27 cellular contexts compared by ENCODE assay signal in genomic region chr16:9755076-9755475, GRCh38.
DNase-seq lines count a peak whose midpoint lies in the region; ATAC-seq, FAIRE-seq and TF ChIP-seq lines count a peak whose summit lies in the region.
"Had no signal": no experiment of that assay in that cellular context is flagged by ENCODE, and none has a peak within 500 bp of the region (broad histone marks: within the 10 kb centered on the region; RNA-seq: fewer than 3 reads in every experiment).

No MANE protein-coding gene starts in this region.

- no peaks in the 10 kb centered on the region for H3K4me1 Mint-ChIP-seq in activated naive CD8-positive, alpha-beta T cell treated with anti-CD3 and anti-CD28 coated beads, Interleukin-2, amount 50 U/mL, for 24 hours
- H3K4me1 Mint-ChIP-seq: CD4-positive, CD25-positive, alpha-beta regulatory T cell; IgD-negative memory B cell had no signal

- FAIRE-seq in GM12891 (lab: Jason Lieb, UNC): no peak
- FAIRE-seq: GM18507 had no signal

- POLR2A ChIA-PET in A673 (lab: Charles Lee; ENCODE audit: low non-redundant PET): no interaction called here

- H3K9me3 ChIP-seq in A673 (ENCODE audit: low read depth, low read length, poor library complexity, severe bottlenecking): no peaks in the 10 kb centered on the region
- H3K9me3 ChIP-seq in NT2/D1 (ENCODE audit: insufficient read depth, low read length): no peaks in the 10 kb centered on the region
- peaks cover 4% of the 10 kb centered on the region for H3K9me3 ChIP-seq in mesodermal cell (ENCODE audit: control insufficient read depth, low read length)
- H3K9me3 ChIP-seq in upper lobe of left lung: no peaks in the 10 kb centered on the region
- no peaks in the 10 kb centered on the region for H3K9me3 ChIP-seq in suprapubic skin
- H3K9me3 ChIP-seq: BLaER1, Peyer's patch had no signal

- CTCF ChIA-PET in A673 (lab: Charles Lee): no interaction called here

- H3K9ac ChIP-seq in NT2/D1 (ENCODE audit: insufficient read length, low read depth): no peak overlapping the region
- H3K9ac ChIP-seq: BLaER1 had no signal

- H3K4me1 ChIP-seq in A673 (ENCODE audit: insufficient read depth, low read length, poor library complexity, severe bottlenecking) (no peaks in the 10 kb centered on the region), NT2/D1 (ENCODE audit: insufficient read depth, insufficient read length) (no peaks in the 10 kb centered on the region), mesodermal cell (ENCODE audit: control insufficient read depth, insufficient read depth, low read length, poor library complexity, severe bottlenecking) (peaks cover 10% of the 10 kb centered on the region), upper lobe of left lung (no peaks in the 10 kb centered on the region), suprapubic skin (no peaks in the 10 kb centered on the region)
- H3K4me1 ChIP-seq: BLaER1, Peyer's patch had no signal

- H3K36me3 Mint-ChIP-seq in activated naive CD8-positive, alpha-beta T cell treated with anti-CD3 and anti-CD28 coated beads, Interleukin-2, amount 50 U/mL, for 24 hours (ENCODE audit: low read depth): no peaks in the 10 kb centered on the region
- H3K36me3 Mint-ChIP-seq: CD4-positive, CD25-positive, alpha-beta regulatory T cell had no signal

- no peaks in the 10 kb centered on the region for H3K36me3 ChIP-seq in A673 (ENCODE audit: insufficient read depth, low read length, poor library complexity, severe bottlenecking)
- H3K36me3 ChIP-seq in NT2/D1 (ENCODE audit: insufficient read depth, insufficient read length, low read length): no peaks in the 10 kb centered on the region
- no peaks in the 10 kb centered on the region for H3K36me3 ChIP-seq in mesodermal cell (ENCODE audit: control insufficient read depth, insufficient read depth, low read length)
- no peaks in the 10 kb centered on the region for H3K36me3 ChIP-seq in upper lobe of left lung
- H3K36me3 ChIP-seq in suprapubic skin: no peaks in the 10 kb centered on the region
- H3K36me3 ChIP-seq: BLaER1, Peyer's patch had no signal

- peak; percentile 41 for DNase-seq in A673 (ENCODE audit: low spot score)
- peak; percentile 16 for DNase-seq in NT2/D1 (ENCODE audit: low read depth, low spot score)
- peak; percentile 6 for DNase-seq in fibroblast of mammary gland (ENCODE audit: low read depth)
- no peak for DNase-seq in upper lobe of left lung
- DNase-seq in activated naive CD8-positive, alpha-beta T cell treated with anti-CD3 and anti-CD28 coated beads, Interleukin-2, amount 50 U/mL, for 24 hours: no peak
- DNase-seq in GM12891 (ENCODE audit: insufficient read length, low spot score): no peak
- no peak for DNase-seq in suprapubic skin (ENCODE audit: low spot score in 2 of 2)
- DNase-seq: 8988T; CD4-positive, CD25-positive, alpha-beta regulatory T cell; DMS153; DND-41; H9; NCI-H1048; NCI-H1417 treated with DMSO at 0.1 percent for 48 hours; NCI-H1694 treated with DMSO at 0.1 percent for 48 hours; NCI-H2081; NCI-H2171; NCI-H226; NCI-H510A; NCI-H69; Peyer's patch; SHP77 treated with DMSO at 0.1 percent for 48 hours had no signal

- no peak for ATAC-seq in upper lobe of left lung (ENCODE audit: low FRiP score in 2 of 2)
- ATAC-seq in activated naive CD8-positive, alpha-beta T cell treated with anti-CD3 and anti-CD28 coated beads, Interleukin-2, amount 50 U/mL, for 24 hours: no peak

- no peaks in the 10 kb centered on the region for H3K27me3 Mint-ChIP-seq in activated naive CD8-positive, alpha-beta T cell treated with anti-CD3 and anti-CD28 coated beads, Interleukin-2, amount 50 U/mL, for 24 hours
- H3K27me3 Mint-ChIP-seq: CD4-positive, CD25-positive, alpha-beta regulatory T cell had no signal

- H3K4me3 ChIP-seq in A673 (ENCODE audit: low read depth, low read length, poor library complexity, severe bottlenecking) (no peak overlapping the region), NT2/D1 (ENCODE audit: insufficient read length, low read depth) (no peak overlapping the region), fibroblast of mammary gland (ENCODE audit: control insufficient read depth, low read depth, low read length) (no peak overlapping the region), mesodermal cell (ENCODE audit: extremely low read depth, insufficient read depth, low read length, poor library complexity, severe bottlenecking) (no peak overlapping the region), upper lobe of left lung (no peak overlapping the region), suprapubic skin (no peak overlapping the region)
- H3K4me3 ChIP-seq: BLaER1, Peyer's patch, SK-N-MC had no signal

- H3K9me3 Mint-ChIP-seq in activated naive CD8-positive, alpha-beta T cell treated with anti-CD3 and anti-CD28 coated beads, Interleukin-2, amount 50 U/mL, for 24 hours: peaks cover 8% of the 10 kb centered on the region
- H3K9me3 Mint-ChIP-seq: H9 had no signal

- intact Hi-C loops in A673 (cut with micrococcal nuclease; ENCODE audit: unreplicated experiment): no loop called here

- no peak for TF ChIP-seq POLR2A in upper lobe of left lung (IDR thresholded peaks at IDR 0.05)
- no peak for TF ChIP-seq POLR2A in GM12891 (IDR thresholded peaks at IDR 0.05; ENCODE audit: low read depth, low read length)
- no peak for TF ChIP-seq POLR2A in suprapubic skin (IDR thresholded peaks at IDR 0.05)

- H3K27ac ChIP-seq in A673 (ENCODE audit: low read depth, low read length, poor library complexity, severe bottlenecking): no peak overlapping the region
- peak overlapping the region; percentile 43 for H3K27ac ChIP-seq in mesodermal cell (ENCODE audit: low read depth, low read length, severe bottlenecking)
- H3K27ac ChIP-seq in upper lobe of left lung: no peak overlapping the region
- H3K27ac ChIP-seq in suprapubic skin: no peak overlapping the region
- H3K27ac ChIP-seq: BLaER1, Peyer's patch, SK-N-MC had no signal

- H3K27ac Mint-ChIP-seq in activated naive CD8-positive, alpha-beta T cell treated with anti-CD3 and anti-CD28 coated beads, Interleukin-2, amount 50 U/mL, for 24 hours: no peak overlapping the region
- H3K27ac Mint-ChIP-seq: CD4-positive, CD25-positive, alpha-beta regulatory T cell; H9; IgD-negative memory B cell had no signal

- BruUV-seq in A673 (replicated peaks; lab: Mats Ljungman, UMichigan): no TSS peak

- TF ChIP-seq EP300 in upper lobe of left lung (IDR thresholded peaks at IDR 0.05) (no peak), suprapubic skin (IDR thresholded peaks at IDR 0.05) (no peak)

- TF ChIP-seq CTCF in A673 (conservative IDR thresholded peaks at IDR 0.05; ENCODE audit: low read depth, low read length) (no peak), fibroblast of mammary gland (conservative IDR thresholded peaks at IDR 0.05; ENCODE audit: control insufficient read depth, insufficient read depth, low read depth, low read length) (no peak), upper lobe of left lung (IDR thresholded peaks at IDR 0.05) (no peak), suprapubic skin (IDR thresholded peaks at IDR 0.05) (no peak)

- H3K27me3 ChIP-seq in A673 (replicated peaks; ENCODE audit: insufficient read depth, low read depth, low read length, poor library complexity) (peaks cover 10% of the 10 kb centered on the region), NT2/D1 (ENCODE audit: insufficient read depth, insufficient read length) (no peaks in the 10 kb centered on the region), upper lobe of left lung (no peaks in the 10 kb centered on the region), suprapubic skin (no peaks in the 10 kb centered on the region)
- H3K27me3 ChIP-seq: BLaER1, Peyer's patch had no signal

- no peak overlapping the region for H3K4me3 Mint-ChIP-seq in activated naive CD8-positive, alpha-beta T cell treated with anti-CD3 and anti-CD28 coated beads, Interleukin-2, amount 50 U/mL, for 24 hours
- H3K4me3 Mint-ChIP-seq: CD4-positive, CD25-positive, alpha-beta regulatory T cell; H9; IgD-negative memory B cell had no signal

- 36 to 44% methylated on average over 2 to 4 of the region's 4 CpGs for WGBS in mesodermal cell (ENCODE audit: insufficient coverage in 2 of 2), 2 experiments
- 58 to 70% methylated on average over 4 of the region's 4 CpGs for WGBS in upper lobe of left lung, 2 donors
- 40% methylated on average over 4 of the region's 4 CpGs for WGBS in suprapubic skin

TF ChIP-seq in GM12891, 5 proteins besides CTCF, POLR2A, EP300 and RAD21:
- TF ChIP-seq PAX5 (IDR thresholded peaks at IDR 0.05; ENCODE audit: insufficient read depth, low read length, severe bottlenecking): no peak
- TF ChIP-seq SPI1 (IDR thresholded peaks at IDR 0.05; ENCODE audit: low read depth, low read length): no peak
- no peak for TF ChIP-seq TAF1 (IDR thresholded peaks at IDR 0.05; ENCODE audit: low read depth, low read length)
- no peak for TF ChIP-seq POLR2AphosphoS5 (IDR thresholded peaks at IDR 0.05; ENCODE audit: low read depth, low read length)
- TF ChIP-seq POU2F2 (IDR thresholded peaks at IDR 0.05; ENCODE audit: low read depth, low read length): no peak

Comparison
In these comparisons a context has a peak if more than half of its experiments do, and no peak if none do; other contexts are left out.
1. DNase-seq: peak in A673 (single experiment), NT2/D1 (single experiment) and fibroblast of mammary gland (single experiment); none in upper lobe of left lung (0 of 2), activated naive CD8-positive, alpha-beta T cell treated with anti-CD3 and anti-CD28 coated beads, Interleukin-2, amount 50 U/mL, for 24 hours (single experiment), GM12891 (single experiment) and suprapubic skin (0 of 2).